In the genomic region with DNA sequence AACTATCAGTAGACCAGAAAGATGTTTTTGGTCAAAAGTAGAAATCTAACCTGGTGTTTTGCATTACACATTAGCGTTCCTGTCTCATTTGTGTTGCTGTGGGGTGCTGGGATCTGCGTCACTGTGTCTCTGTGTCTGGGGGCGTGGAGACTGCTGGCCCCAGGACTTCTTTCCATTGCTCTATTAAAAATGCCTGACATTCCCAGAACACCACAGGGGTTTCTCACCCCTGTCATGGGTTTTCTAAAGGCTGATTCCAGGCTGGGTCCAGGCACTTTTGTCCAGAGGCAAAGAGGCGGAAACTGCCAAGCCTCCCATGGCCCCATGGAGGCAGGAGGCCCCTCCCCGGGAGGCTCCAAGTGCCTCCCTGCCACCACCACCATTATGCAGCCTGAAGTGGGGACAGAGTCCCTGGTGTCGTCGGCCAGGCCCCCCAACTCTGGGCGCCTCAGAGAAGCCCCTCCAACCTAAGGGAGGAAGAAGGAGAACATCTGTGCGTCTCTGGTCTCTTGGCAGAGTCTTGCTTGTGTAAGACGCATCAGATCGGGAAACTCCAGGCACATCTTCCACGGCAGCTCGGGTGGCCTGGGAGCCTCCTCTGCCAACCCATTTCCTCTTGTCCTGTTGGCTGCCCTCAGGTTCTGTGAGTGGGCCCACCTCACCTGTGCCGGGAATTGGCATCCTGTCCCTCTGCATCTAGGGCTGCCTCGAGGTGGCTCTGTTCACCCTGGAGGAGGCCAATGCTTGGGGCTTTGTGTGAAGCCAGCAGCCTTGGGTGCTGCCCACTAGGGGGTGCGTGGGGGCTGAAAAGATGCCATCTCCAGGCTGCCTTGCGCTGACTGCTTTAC, we compare ENCODE assay signal across 8 cellular contexts. TPM values are rescaled to one million over a fixed set of nuclear protein-coding genes. Genes with fewer than 3 reads are reported as not detected.
A peak's percentile ranks its signal among the peaks of the same experiment; 100 is the strongest.
DNase-seq lines count a peak whose midpoint lies in the region; ATAC-seq and TF ChIP-seq lines count a peak whose summit lies in the region.

No MANE protein-coding gene starts in this region.

- no peaks in the 10 kb centered on the region for H3K4me1 ChIP-seq in mucosa of descending colon (ENCODE audit: low read depth)

- intact Hi-C loops in mucosa of descending colon (cut with DNase I, micrococcal nuclease), result no loop called here

- no peaks in the 10 kb centered on the region for H3K36me3 ChIP-seq in mucosa of descending colon (ENCODE audit: low read depth)

- ATAC-seq in mucosa of descending colon, result peak; percentile 14

- H3K9me3 ChIP-seq in mucosa of descending colon, result no peaks in the 10 kb centered on the region

- peak; percentile 60 for TF ChIP-seq CTCF in astrocyte of the spinal cord (IDR thresholded peaks at IDR 0.05; ENCODE audit: low read depth, low read length)
- TF ChIP-seq CTCF in mucosa of descending colon (IDR thresholded peaks at IDR 0.05), result no peak

- DNase-seq in stimulated activated CD4-positive, alpha-beta T cell treated with anti-CD3 and anti-CD28 coated beads, Interleukin-15, amount 100 ng/mL, for 24 hours, result peak; percentile 54
- no peak for DNase-seq in stimulated activated CD4-positive, alpha-beta T cell treated with anti-CD3 and anti-CD28 coated beads, Interleukin-4, amount 100 ng/mL, for 4 hours
- DNase-seq in NCI-H1436 (lab: John Stamatoyannopoulos, UW), result peak; percentile 72
- DNase-seq in astrocyte of the spinal cord (ENCODE audit: low read depth, low spot score), result peak; percentile 52
- DNase-seq in mucosa of descending colon, result no peak
- DNase-seq in occipital lobe (lab: John Stamatoyannopoulos, UW), result no peak
- DNase-seq in medulla oblongata (ENCODE audit: extremely low spot score), result no peak
- no peak for DNase-seq in effector CD4-positive, alpha-beta T cell

- in situ Hi-C loops in astrocyte of the spinal cord (cut with HindIII; ENCODE audit: low sequenced_read_pairs), result no loop called here

- no peak overlapping the region for H3K4me3 ChIP-seq in astrocyte of the spinal cord (ENCODE audit: low read depth, low read length)
- H3K4me3 ChIP-seq in mucosa of descending colon, result no peak overlapping the region

RNA-seq across cellular contexts. Expression of a gene that starts 13.8 kb away (rescaled TPM):
- total RNA-seq in mucosa of descending colon (1 to 10 TPM in 1 of 3 donors, under 1 TPM in 2; 0.09 to 3.0 (median 0.36) TPM), occipital lobe (6.2 TPM)

Comparison
In these comparisons a context has a peak if more than half of its experiments do, and no peak if none do; other contexts are left out.
1. DNase-seq: peak in stimulated activated CD4-positive, alpha-beta T cell treated with anti-CD3 and anti-CD28 coated beads, Interleukin-15, amount 100 ng/mL, for 24 hours (single experiment), NCI-H1436 (single experiment) and astrocyte of the spinal cord (single experiment); none in stimulated activated CD4-positive, alpha-beta T cell treated with anti-CD3 and anti-CD28 coated beads, Interleukin-4, amount 100 ng/mL, for 4 hours (0 of 2), mucosa of descending colon (0 of 3), occipital lobe (single experiment), medulla oblongata (single experiment) and effector CD4-positive, alpha-beta T cell (single experiment).